In genomic region chr21:33761104-33762036, GRCh38 we compare ENCODE assay signal across 1 cellular context.
A peak's percentile ranks its signal among the peaks of the same experiment; 100 is the strongest.
TF ChIP-seq lines count a peak whose summit lies in the region.

No MANE protein-coding gene starts in this region.

TF ChIP-seq in IMR-90, 13 proteins besides CTCF, POLR2A, EP300 and RAD21:
- TF ChIP-seq CEBPB (IDR thresholded peaks at IDR 0.05; ENCODE audit: low read depth, low read length) = 0 out of 2 replicates have a peak, but pooled peaks have one; percentile 3
- no peak for TF ChIP-seq RFX5 (IDR thresholded peaks at IDR 0.05; ENCODE audit: low read depth, low read length)
- no peak for TF ChIP-seq CHD1 (IDR thresholded peaks at IDR 0.05; ENCODE audit: low read depth, low read length)
- TF ChIP-seq, protein P1, sequence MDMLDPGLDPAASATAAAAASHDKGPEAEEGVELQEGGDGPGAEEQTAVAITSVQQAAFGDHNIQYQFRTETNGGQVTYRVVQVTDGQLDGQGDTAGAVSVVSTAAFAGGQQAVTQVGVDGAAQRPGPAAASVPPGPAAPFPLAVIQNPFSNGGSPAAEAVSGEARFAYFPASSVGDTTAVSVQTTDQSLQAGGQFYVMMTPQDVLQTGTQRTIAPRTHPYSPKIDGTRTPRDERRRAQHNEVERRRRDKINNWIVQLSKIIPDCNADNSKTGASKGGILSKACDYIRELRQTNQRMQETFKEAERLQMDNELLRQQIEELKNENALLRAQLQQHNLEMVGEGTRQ (IDR thresholded peaks at IDR 0.05; ENCODE audit: low read depth, low read length) = no peak
- peak; percentile 97 for TF ChIP-seq NFE2L2 (IDR thresholded peaks at IDR 0.05; ENCODE audit: low read depth, low read length)
- TF ChIP-seq MAZ (IDR thresholded peaks at IDR 0.05; ENCODE audit: borderline replicate concordance, low read depth, low read length) = no peak
- peak; percentile 100 for TF ChIP-seq MAFK (IDR thresholded peaks at IDR 0.05; ENCODE audit: low read depth, low read length)
- no peak for TF ChIP-seq RCOR1 (IDR thresholded peaks at IDR 0.05; ENCODE audit: insufficient replicate concordance, low read length)
- TF ChIP-seq SMC3 (IDR thresholded peaks at IDR 0.05; ENCODE audit: low read depth, low read length) = no peak
- TF ChIP-seq MXI1 (IDR thresholded peaks at IDR 0.05; ENCODE audit: borderline replicate concordance, low read depth, low read length) = no peak
- TF ChIP-seq FOS (IDR thresholded peaks at IDR 0.05; ENCODE audit: low read depth, low read length) = peak; percentile 87
- TF ChIP-seq BHLHE40 (IDR thresholded peaks at IDR 0.05; ENCODE audit: low read depth, low read length) = peak; percentile 52; the same call in 1 of the 2 replicates
- TF ChIP-seq, protein P2, sequence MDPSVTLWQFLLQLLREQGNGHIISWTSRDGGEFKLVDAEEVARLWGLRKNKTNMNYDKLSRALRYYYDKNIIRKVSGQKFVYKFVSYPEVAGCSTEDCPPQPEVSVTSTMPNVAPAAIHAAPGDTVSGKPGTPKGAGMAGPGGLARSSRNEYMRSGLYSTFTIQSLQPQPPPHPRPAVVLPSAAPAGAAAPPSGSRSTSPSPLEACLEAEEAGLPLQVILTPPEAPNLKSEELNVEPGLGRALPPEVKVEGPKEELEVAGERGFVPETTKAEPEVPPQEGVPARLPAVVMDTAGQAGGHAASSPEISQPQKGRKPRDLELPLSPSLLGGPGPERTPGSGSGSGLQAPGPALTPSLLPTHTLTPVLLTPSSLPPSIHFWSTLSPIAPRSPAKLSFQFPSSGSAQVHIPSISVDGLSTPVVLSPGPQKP (IDR thresholded peaks at IDR 0.05; ENCODE audit: borderline replicate concordance, low read depth, low read length) = no peak
